In genomic region chrX:22758807-22759481, GRCh38 we compare ENCODE assay signal across 18 cellular contexts.
DNase-seq lines count a peak whose midpoint lies in the region; ATAC-seq and TF ChIP-seq lines count a peak whose summit lies in the region.
"Had no signal": no experiment of that assay in that cellular context is flagged by ENCODE, and none has a peak within 500 bp of the region (broad histone marks: within the 10 kb centered on the region; RNA-seq: fewer than 3 reads in every experiment).

No MANE protein-coding gene starts in this region.

- ATAC-seq in GM18858 (IDR thresholded peaks at IDR 0.05; ENCODE audit: unreplicated experiment) (peak; percentile 52), GM21423 (IDR thresholded peaks at IDR 0.05; ENCODE audit: unreplicated experiment) (peak; percentile 80), HG02938 (IDR thresholded peaks at IDR 0.05; ENCODE audit: unreplicated experiment) (peak; percentile 62), HG03039 (IDR thresholded peaks at IDR 0.05; ENCODE audit: unreplicated experiment) (no peak)
- ATAC-seq: left ventricle myocardium superior; natural killer cell; right cardiac atrium; stimulated activated naive B cell treated with anti-CD40 and anti-IgM and Interleukin-4, amounts not matched to agents 10 μg/mL and 1 μg/mL and 100 μg/mL, for 72 hours had no signal

- no peak for TF ChIP-seq CTCF in BE2C (IDR thresholded peaks at IDR 0.05; ENCODE audit: low read depth, low read length)

- no peaks in the 10 kb centered on the region for H3K36me3 ChIP-seq in BE2C

- H3K9me3 ChIP-seq in BE2C = no peaks in the 10 kb centered on the region

- DNase-seq in NCI-H146 (lab: John Stamatoyannopoulos, UW) (peak; percentile 70), retina (no peak), BE2C (no peak), DMS 273 (lab: John Stamatoyannopoulos, UW; ENCODE audit: unreplicated experiment) (no peak)
- DNase-seq: activated B cell treated with CpG ODN at 0.5 μM for 24 hours; activated T-cell treated with anti-CD3 and anti-CD28 coated beads, Interleukin-2, amount 50 U/mL, for 48 hours; hippocampal formation; left ventricle myocardium superior; natural killer cell; PC-9; right cardiac atrium; stimulated activated CD4-positive, alpha-beta T cell treated with anti-CD3 and anti-CD28 coated beads, Interleukin-4, amount 100 ng/mL, for 1 hour; stimulated activated naive B cell treated with anti-CD40 and anti-IgM and Interleukin-4, amounts not matched to agents 10 μg/mL and 1 μg/mL and 100 μg/mL, for 72 hours; SW 1271 had no signal

- no peaks in the 10 kb centered on the region for H3K27me3 ChIP-seq in BE2C

- H3K4me3 ChIP-seq in BE2C (ENCODE audit: low read depth, low read length) = no peak overlapping the region
- H3K4me3 ChIP-seq: PC-9 had no signal

- H3K4me1 ChIP-seq in BE2C = no peaks in the 10 kb centered on the region
